8 cellular contexts compared by ENCODE assay signal in genomic region chr15:72475674-72476073, GRCh38. TPM values are rescaled to one million over a fixed set of nuclear protein-coding genes. Genes with fewer than 3 reads are reported as not detected.
DNase-seq lines count a peak whose midpoint lies in the region; ATAC-seq and TF ChIP-seq lines count a peak whose summit lies in the region.

No MANE protein-coding gene starts in this region.

- H3K36me3 Mint-ChIP-seq in CD8-positive, alpha-beta memory T cell, result peaks cover 0 to 57% (median 8%) of the 10 kb centered on the region in 3 donors

- no peaks in the 10 kb centered on the region for H3K9me3 Mint-ChIP-seq in CD8-positive, alpha-beta memory T cell

- no peak for ATAC-seq in RWPE2 (ENCODE audit: low read depth)

- DNase-seq in CD8-positive, alpha-beta memory T cell, result peak in 1 of 5 donors; percentile 19
- DNase-seq in RWPE2 (ENCODE audit: low spot score), result no peak
- no peak for DNase-seq in epithelial cell of proximal tubule (ENCODE audit: low read depth)
- no peak for DNase-seq in ovary
- no peak for DNase-seq in NCI-H2227 treated with DMSO at 0.1 percent for 48 hours (lab: John Stamatoyannopoulos, UW)
- DNase-seq in H4 (ENCODE audit: low spot score), result no peak
- no peak for DNase-seq in GM10266 (ENCODE audit: extremely low spot score)
- no peak for DNase-seq in erythroblast (lab: John Stamatoyannopoulos, UW)

- H3K9me3 ChIP-seq in CD8-positive, alpha-beta memory T cell (ENCODE audit: low read length), result no peaks in the 10 kb centered on the region
- H3K9me3 ChIP-seq in RWPE2 (ENCODE audit: severe bottlenecking) (no peaks in the 10 kb centered on the region), ovary (no peaks in the 10 kb centered on the region)

- peak overlapping the region; percentile 100 for H3K27ac ChIP-seq in CD8-positive, alpha-beta memory T cell (ENCODE audit: low read depth, low read length)
- H3K27ac ChIP-seq in RWPE2 (ENCODE audit: poor library complexity, severe bottlenecking) (peak overlapping the region; percentile 85), ovary (peak overlapping the region; percentile 99 to 100)

- peaks cover 56% of the 10 kb centered on the region for H3K4me1 ChIP-seq in CD8-positive, alpha-beta memory T cell (ENCODE audit: insufficient read depth, low read length)
- H3K4me1 ChIP-seq in RWPE2 (ENCODE audit: insufficient read depth, poor library complexity, severe bottlenecking) (peaks cover 18% of the 10 kb centered on the region), ovary (ENCODE audit: insufficient read depth) (peaks cover 13% of the 10 kb centered on the region)

- CTCF ChIA-PET in CD8-positive, alpha-beta memory T cell (lab: Charles Lee), result interaction anchor here (0.7 kb wide), 1 partner anchor 58 kb away, joined by 3 read pairs; no protein-coding TSS in a partner anchor

- 2 to 8% (median 4%) methylated on average over 2 of the region's 2 CpGs for WGBS in ovary, 3 donors

- H3K27me3 ChIP-seq in CD8-positive, alpha-beta memory T cell (ENCODE audit: insufficient read depth, low read length, poor library complexity, severe bottlenecking), result no peaks in the 10 kb centered on the region
- H3K27me3 ChIP-seq in RWPE2 (ENCODE audit: insufficient read depth, poor library complexity, severe bottlenecking) (no peaks in the 10 kb centered on the region), ovary (no peaks in the 10 kb centered on the region)

- intact Hi-C loops in ovary (cut with DNase I), result loop anchor here in 1 of 4 donors (10.0 kb wide), 1 partner anchor 309 kb away; the partner anchor contains the start of gene ADPGK

- H3K27me3 Mint-ChIP-seq in CD8-positive, alpha-beta memory T cell, result peaks cover 0 to 7% of the 10 kb centered on the region in 2 donors

- TF ChIP-seq EP300 in ovary (IDR thresholded peaks at IDR 0.05), result no peak

- H3K4me3 Mint-ChIP-seq in CD8-positive, alpha-beta memory T cell, result peak overlapping the region; percentile 95 to 99 (median 97)

- TF ChIP-seq POLR2A in ovary (IDR thresholded peaks at IDR 0.05) (no peak), erythroblast (IDR thresholded peaks at IDR 0.05; ENCODE audit: low read length) (no peak)

- H3K27ac Mint-ChIP-seq in CD8-positive, alpha-beta memory T cell, result peak overlapping the region; percentile 96 to 100 (median 98)

- POLR2A ChIA-PET in CD8-positive, alpha-beta memory T cell (lab: Charles Lee), result interaction anchor here (0.7 to 3.8 kb wide), 3 partner anchors 14 to 100 kb away, joined by 3 to 34 read pairs (median 3); partner anchors contain the start of gene HEXA

- H3K4me3 ChIP-seq in CD8-positive, alpha-beta memory T cell (ENCODE audit: low read length), result peak overlapping the region; percentile 93
- H3K4me3 ChIP-seq in RWPE2 (ENCODE audit: severe bottlenecking), result peak overlapping the region; percentile 79
- H3K4me3 ChIP-seq in epithelial cell of proximal tubule (ENCODE audit: low read depth, low read length), result peak overlapping the region; percentile 84
- peak overlapping the region; percentile 88 for H3K4me3 ChIP-seq in ovary

- no peak for TF ChIP-seq CTCF in RWPE2 (IDR thresholded peaks at IDR 0.05; ENCODE audit: poor library complexity, severe bottlenecking)
- no peak for TF ChIP-seq CTCF in epithelial cell of proximal tubule (conservative IDR thresholded peaks at IDR 0.05; ENCODE audit: low read depth, low read length)
- no peak for TF ChIP-seq CTCF in ovary (IDR thresholded peaks at IDR 0.05)
- no peak for TF ChIP-seq CTCF in GM10266 (IDR thresholded peaks at IDR 0.05; ENCODE audit: control insufficient read depth, insufficient read depth, low read depth, missing control alignments)

- peaks cover 58 to 76% (median 73%) of the 10 kb centered on the region in 3 donors for H3K4me1 Mint-ChIP-seq in CD8-positive, alpha-beta memory T cell

- no peaks in the 10 kb centered on the region for H3K36me3 ChIP-seq in CD8-positive, alpha-beta memory T cell (ENCODE audit: insufficient read depth, low read length)
- H3K36me3 ChIP-seq in RWPE2 (ENCODE audit: low read depth) (peaks cover 52% of the 10 kb centered on the region), ovary (no peaks in the 10 kb centered on the region)

RNA-seq across cellular contexts. Expression of gene ARIH1, which starts 1.5 kb away (rescaled TPM):
- 100 to 1,000 TPM; 153 to 164 TPM for total RNA-seq in CD8-positive, alpha-beta memory T cell
- 24.3 TPM for polyA plus RNA-seq in CD8-positive, alpha-beta memory T cell
- total RNA-seq in epithelial cell of proximal tubule (21.9 and 29.3 TPM in 2 replicates), ovary (100 to 1,000 TPM in 5 of 7 donors, 10 to 100 TPM in 2; 47.9 to 211 (median 171) TPM)
- polyA plus RNA-seq in ovary, result 10 to 100 TPM; 33.1 to 91.2 TPM
- 25.6 and 32.2 TPM in 2 replicates for total RNA-seq in H4 (2014; rRNA removed; shearing (Covaris generic))
